ENCODE assay signal across 2 cellular contexts in genomic region chr1:66183386-66183785, GRCh38.
TF ChIP-seq lines count a peak whose summit lies in the region.

No MANE protein-coding gene starts in this region.

TF ChIP-seq in SK-N-SH treated with all-trans-retinoic acid at 6 μM for 48 hours, 23 proteins besides CTCF, POLR2A, EP300 and RAD21 (continued from another document):
- TF ChIP-seq CREB5 (CRISPR knock-in tag; IDR thresholded peaks at IDR 0.05; ENCODE audit: low read depth): no peak
- no peak for TF ChIP-seq ZNF70 (CRISPR knock-in tag; IDR thresholded peaks at IDR 0.05)
- no peak for TF ChIP-seq TSHZ2 (CRISPR knock-in tag; IDR thresholded peaks at IDR 0.05)
- TF ChIP-seq BACH2 (CRISPR knock-in tag; IDR thresholded peaks at IDR 0.05; ENCODE audit: borderline replicate concordance): no peak
- TF ChIP-seq RARB (CRISPR knock-in tag; IDR thresholded peaks at IDR 0.05): no peak
TF ChIP-seq in SK-N-SH treated with all-trans-retinoic acid at 6 μM for 48 hours: peak in this region for 0.

TF ChIP-seq in GM23338, 12 proteins besides CTCF, POLR2A, EP300 and RAD21 (continued from another document):
- TF ChIP-seq REST (IDR thresholded peaks at IDR 0.05; ENCODE audit: unreplicated experiment): no peak
- no peak for TF ChIP-seq POLR2AphosphoS5 (IDR thresholded peaks at IDR 0.05; ENCODE audit: low read depth)
- no peak for TF ChIP-seq JUNB (IDR thresholded peaks at IDR 0.05; ENCODE audit: unreplicated experiment)
- no peak for TF ChIP-seq ZNF462 (CRISPR knock-in tag; IDR thresholded peaks at IDR 0.05)
- no peak for TF ChIP-seq CREB1 (CRISPR knock-in tag; IDR thresholded peaks at IDR 0.05; ENCODE audit: low read depth)
